ENCODE assay signal across 19 cellular contexts in genomic region chr20:6698723-6699122, GRCh38.
DNase-seq lines count a peak whose midpoint lies in the region; ATAC-seq, FAIRE-seq and TF ChIP-seq lines count a peak whose summit lies in the region.
"Had no signal": no experiment of that assay in that cellular context is flagged by ENCODE, and none has a peak within 500 bp of the region (broad histone marks: within the 10 kb centered on the region; RNA-seq: fewer than 3 reads in every experiment).

No MANE protein-coding gene starts in this region.

- no peak overlapping the region for H3K27ac Mint-ChIP-seq in activated CD4-positive, alpha-beta T cell treated with anti-CD3 and anti-CD28 coated beads, Interleukin-2, amount 10 ng/mL, durations not matched to agents 24 days and 14 days
- H3K27ac Mint-ChIP-seq: CD4-positive, alpha-beta memory T cell had no signal

- no peaks in the 10 kb centered on the region for H4K20me1 ChIP-seq in HepG2 (ENCODE audit: insufficient read depth, low read length)
- no peaks in the 10 kb centered on the region for H4K20me1 ChIP-seq in PC-9 (ENCODE audit: insufficient read depth)
- H4K20me1 ChIP-seq in hepatocyte (ENCODE audit: insufficient read depth, poor library complexity, severe bottlenecking) = no peaks in the 10 kb centered on the region

- no peaks in the 10 kb centered on the region for H3K9me3 Mint-ChIP-seq in activated CD4-positive, alpha-beta T cell treated with anti-CD3 and anti-CD28 coated beads, Interleukin-2, amount 10 ng/mL, durations not matched to agents 24 days and 14 days

- no peaks in the 10 kb centered on the region for H3K4me1 Mint-ChIP-seq in activated CD4-positive, alpha-beta T cell treated with anti-CD3 and anti-CD28 coated beads, Interleukin-2, amount 10 ng/mL, durations not matched to agents 24 days and 14 days
- H3K4me1 Mint-ChIP-seq: CD4-positive, alpha-beta memory T cell had no signal

- H3K9ac ChIP-seq in HepG2 (ENCODE audit: insufficient read depth, low read depth, low read length) = no peak overlapping the region

- H3K4me2 ChIP-seq in HepG2 (ENCODE audit: low read depth, low read length) = no peak overlapping the region
- H3K4me2 ChIP-seq in PC-9 = peak overlapping the region; percentile 34; the same call in 1 of the 2 replicates
- no peak overlapping the region for H3K4me2 ChIP-seq in hepatocyte

- no peak for TF ChIP-seq POLR2A in HepG2 (IDR thresholded peaks at IDR 0.05; ENCODE audit: insufficient read depth in 1 of 2, low read depth in 2 of 2, low read length in 2 of 2)
- no peak for TF ChIP-seq POLR2A in right lobe of liver (IDR thresholded peaks at IDR 0.05)

- H3K4me3 Mint-ChIP-seq in activated CD4-positive, alpha-beta T cell treated with anti-CD3 and anti-CD28 coated beads, Interleukin-2, amount 10 ng/mL, durations not matched to agents 24 days and 14 days = no peak overlapping the region
- H3K4me3 Mint-ChIP-seq: CD4-positive, alpha-beta memory T cell had no signal

- TF ChIP-seq RAD21 in HepG2 (CRISPR knock-in tag; IDR thresholded peaks at IDR 0.05) = no peak

- CTCF ChIA-PET in HepG2 (lab: Yijun Ruan, JAX; ENCODE audit: low intra/inter-chr PET ratio, low total read pairs) (no interaction called here), PC-9 (lab: Charles Lee) (no interaction called here)

- no peaks in the 10 kb centered on the region for H3K36me3 Mint-ChIP-seq in activated CD4-positive, alpha-beta T cell treated with anti-CD3 and anti-CD28 coated beads, Interleukin-2, amount 10 ng/mL, durations not matched to agents 24 days and 14 days (ENCODE audit: low read depth)
- H3K36me3 Mint-ChIP-seq: CD4-positive, alpha-beta memory T cell had no signal

- ATAC-seq in HepG2 = no peak
- ATAC-seq in right lobe of liver = no peak
- no peak for ATAC-seq in GM18861 (IDR thresholded peaks at IDR 0.05; ENCODE audit: unreplicated experiment)
- ATAC-seq in GM18520 (IDR thresholded peaks at IDR 0.05; ENCODE audit: unreplicated experiment) = no peak

- H3F3A ChIP-seq in PC-9 (ENCODE audit: insufficient read depth, low read depth) = peaks cover 6% of the 10 kb centered on the region; the same call in 1 of the 2 replicates

- in situ Hi-C loops in HepG2 (cut with HindIII; ENCODE audit: extremely low pct_ligation_motif_present, low pct_unique_long_range_greater_than_20kb) = no loop called here

- H3K79me2 ChIP-seq in HepG2 (ENCODE audit: insufficient read depth, low read length) (no peaks in the 10 kb centered on the region), PC-9 (ENCODE audit: low read depth) (no peaks in the 10 kb centered on the region), hepatocyte (no peaks in the 10 kb centered on the region)

- no peaks in the 10 kb centered on the region for H3K9me3 ChIP-seq in HepG2 (ENCODE audit: low read length)
- H3K9me3 ChIP-seq in right lobe of liver = no peaks in the 10 kb centered on the region
- H3K9me3 ChIP-seq in PC-9 (ENCODE audit: insufficient read depth, low read depth) = no peaks in the 10 kb centered on the region
- H3K9me3 ChIP-seq in hepatocyte (ENCODE audit: low read depth) = no peaks in the 10 kb centered on the region
- H3K9me3 ChIP-seq: Peyer's patch had no signal

- no TSS peak for BruUV-seq in HepG2 (replicated peaks; lab: Mats Ljungman, UMichigan)
- no TSS peak for BruUV-seq in PC-9 (replicated peaks; lab: Mats Ljungman, UMichigan)

- H3K27me3 ChIP-seq in HepG2 (ENCODE audit: control insufficient read depth in 1 of 2, insufficient read depth in 2 of 2, low read length in 2 of 2) (no peaks in the 10 kb centered on the region), right lobe of liver (no peaks in the 10 kb centered on the region), PC-9 (ENCODE audit: insufficient read depth, low read depth) (no peaks in the 10 kb centered on the region), hepatocyte (no peaks in the 10 kb centered on the region)
- H3K27me3 ChIP-seq: Peyer's patch had no signal

- 66% methylated on average over 4 of the region's 4 CpGs for WGBS in HepG2 (ENCODE audit: low lambda C conversion rate)
- 71% methylated on average over 4 of the region's 4 CpGs for WGBS in right lobe of liver (ENCODE audit: insufficient coverage, low coverage, low lambda C conversion rate, missing lambda C conversion rate)
- 94% methylated on average over 4 of the region's 4 CpGs for WGBS in hepatocyte (ENCODE audit: low lambda C conversion rate, missing lambda C conversion rate)

- no peak for FAIRE-seq in HepG2 (lab: Jason Lieb, UNC)

- no peak for TF ChIP-seq CTCF in HepG2 (CRISPR knock-in tag; IDR thresholded peaks at IDR 0.05)
- no peak for TF ChIP-seq CTCF in right lobe of liver (IDR thresholded peaks at IDR 0.05)
- TF ChIP-seq CTCF in PC-9 (conservative IDR thresholded peaks at IDR 0.05) = no peak
- TF ChIP-seq CTCF in hepatocyte (IDR thresholded peaks at IDR 0.05; ENCODE audit: poor library complexity) = no peak

- H3K4me1 ChIP-seq in HepG2 (ENCODE audit: insufficient read depth, low read length) (peaks cover 40% of the 10 kb centered on the region), right lobe of liver (peaks cover 3 to 38% (median 15%) of the 10 kb centered on the region in 4 donors), PC-9 (replicated peaks; ENCODE audit: insufficient read depth) (peaks cover 33% of the 10 kb centered on the region), hepatocyte (ENCODE audit: insufficient read depth) (peaks cover 25% of the 10 kb centered on the region)

- H2AFZ ChIP-seq in HepG2 (ENCODE audit: low read length) = no peak overlapping the region
- no peak overlapping the region for H2AFZ ChIP-seq in PC-9
- no peak overlapping the region for H2AFZ ChIP-seq in hepatocyte

- POLR2A ChIA-PET in HepG2 (lab: Yijun Ruan, JAX) (no interaction called here), PC-9 (lab: Charles Lee; ENCODE audit: unreplicated experiment) (no interaction called here)

- TF ChIP-seq EP300 in HepG2 (IDR thresholded peaks at IDR 0.05; ENCODE audit: low read depth in 2 of 2, low read length in 2 of 2) = no peak
- TF ChIP-seq EP300 in HepG2 (CRISPR knock-in tag; IDR thresholded peaks at IDR 0.05; ENCODE audit: borderline replicate concordance) = no peak

- no peak overlapping the region for H3K27ac ChIP-seq in HepG2 (ENCODE audit: extremely low read length, insufficient read depth, low read length)
- H3K27ac ChIP-seq in right lobe of liver = no peak overlapping the region
- no peak overlapping the region for H3K27ac ChIP-seq in PC-9
- peak overlapping the region; percentile 86 for H3K27ac ChIP-seq in hepatocyte
- H3K27ac ChIP-seq: SK-N-MC had no signal

- H3K9me2 ChIP-seq in PC-9 (ENCODE audit: insufficient read depth) (no peaks in the 10 kb centered on the region), hepatocyte (replicated peaks; ENCODE audit: insufficient read depth) (no peaks in the 10 kb centered on the region)

- intact Hi-C loops in HepG2 (cut with micrococcal nuclease; ENCODE audit: unreplicated experiment) (no loop called here), right lobe of liver (cut with DNase I) (no loop called here), PC-9 (cut with micrococcal nuclease; ENCODE audit: unreplicated experiment) (no loop called here)
- intact Hi-C loops in activated CD4-positive, alpha-beta T cell treated with anti-CD3 and anti-CD28 coated beads, Interleukin-2, amount 10 ng/mL, durations not matched to agents 24 days and 14 days (cut with micrococcal nuclease) = no loop called here

- DNase-seq in HepG2 (ENCODE audit: low spot score) (no peak), right lobe of liver (no peak), PC-9 (no peak), hepatocyte (ENCODE audit: low spot score) (no peak), SW 1271 (lab: John Stamatoyannopoulos, UW) (no peak)
- no peak for DNase-seq in activated CD4-positive, alpha-beta T cell treated with anti-CD3 and anti-CD28 coated beads, Interleukin-2, amount 10 ng/mL, durations not matched to agents 24 days and 14 days
- DNase-seq: 8988T; C1 segment of cervical spinal cord; CD4-positive, alpha-beta memory T cell; DMS 273 treated with DMSO at 0.1 percent for 48 hours; KBM-7; NCI-H1105 treated with DMSO at 0.1 percent for 48 hours; NCI-H2029; NCI-H526 treated with DMSO at 0.1 percent for 48 hours; SIG-M5 had no signal

- no peaks in the 10 kb centered on the region for H3K27me3 Mint-ChIP-seq in activated CD4-positive, alpha-beta T cell treated with anti-CD3 and anti-CD28 coated beads, Interleukin-2, amount 10 ng/mL, durations not matched to agents 24 days and 14 days
- H3K27me3 Mint-ChIP-seq: CD4-positive, alpha-beta memory T cell had no signal

- no peak overlapping the region for H3K4me3 ChIP-seq in HepG2 (replicated peaks in 1 of 3; ENCODE audit: insufficient read depth in 1 of 3, low read depth in 2 of 3, low read length in 3 of 3)
- H3K4me3 ChIP-seq in right lobe of liver = no peak overlapping the region
- H3K4me3 ChIP-seq in PC-9 = no peak overlapping the region
- no peak overlapping the region for H3K4me3 ChIP-seq in hepatocyte
- H3K4me3 ChIP-seq: Peyer's patch, SK-N-MC had no signal

- H3K36me3 ChIP-seq in HepG2 (replicated peaks in 1 of 2; ENCODE audit: control insufficient read depth in 1 of 2, insufficient read depth in 2 of 2, low read length in 2 of 2) = no peaks in the 10 kb centered on the region
- no peaks in the 10 kb centered on the region for H3K36me3 ChIP-seq in right lobe of liver
- H3K36me3 ChIP-seq in PC-9 (ENCODE audit: low read depth) = no peaks in the 10 kb centered on the region
- H3K36me3 ChIP-seq in hepatocyte (replicated peaks; ENCODE audit: insufficient read depth, low read depth) = no peaks in the 10 kb centered on the region
- H3K36me3 ChIP-seq: Peyer's patch had no signal

TF ChIP-seq in HepG2, 621 proteins besides CTCF, POLR2A, EP300 and RAD21 (continues in another document):
- TF ChIP-seq TFE3 (CRISPR knock-in tag; IDR thresholded peaks at IDR 0.05) (no peak), ZNF740 (CRISPR knock-in tag; IDR thresholded peaks at IDR 0.05) (no peak)
